ENCODE assay signal across 8 cellular contexts in genomic region chr15:31434418-31435255, GRCh38.
DNase-seq lines count a peak whose midpoint lies in the region; ATAC-seq and TF ChIP-seq lines count a peak whose summit lies in the region.

No MANE protein-coding gene starts in this region.

- intact Hi-C loops in dorsolateral prefrontal cortex (cut with DNase I), result loop anchor here (2.0 to 5.0 kb wide), 7 partner anchors 42 to 232 kb away; partner anchors contain the start of gene KLF13 (in 1 of the 2)

- H3K27ac ChIP-seq in dorsolateral prefrontal cortex (peak overlapping the region in 33 of 59 donors; percentile 4 to 82 (median 51)), thymus (ENCODE audit: low read depth) (peak overlapping the region; percentile 95)

- H3K4me1 ChIP-seq in thymus (ENCODE audit: control insufficient read depth, insufficient read depth, low read length), result peaks cover 43% of the 10 kb centered on the region

- CTCF ChIA-PET in activated CD4-positive, alpha-beta T cell treated with anti-CD3 and anti-CD28 coated beads, Interleukin-2, amount 10 ng/mL, durations not matched to agents 7 days and 5 days (lab: Charles Lee), result interaction anchor here (0.6 to 3.3 kb wide), 37 partner anchors 9 to 306 kb away, joined by 3 to 19 read pairs (median 4); partner anchors contain the start of gene KLF13

- H3K27me3 Mint-ChIP-seq in activated CD4-positive, alpha-beta T cell treated with anti-CD3 and anti-CD28 coated beads, Interleukin-2, amount 10 ng/mL, durations not matched to agents 7 days and 5 days, result no peaks in the 10 kb centered on the region

- H3K27ac Mint-ChIP-seq in activated CD4-positive, alpha-beta T cell treated with anti-CD3 and anti-CD28 coated beads, Interleukin-2, amount 10 ng/mL, durations not matched to agents 7 days and 5 days, result peak overlapping the region; percentile 95

- H3K9me3 ChIP-seq in thymus (ENCODE audit: control insufficient read depth), result no peaks in the 10 kb centered on the region

- POLR2A ChIA-PET in activated CD4-positive, alpha-beta T cell treated with anti-CD3 and anti-CD28 coated beads, Interleukin-2, amount 10 ng/mL, durations not matched to agents 7 days and 5 days (lab: Charles Lee), result interaction anchor here (0.6 to 1.8 kb wide), 6 partner anchors 33 to 218 kb away, joined by 3 to 9 read pairs (median 4); partner anchors contain the start of gene KLF13

- TF ChIP-seq CTCF in AG09309 (IDR thresholded peaks at IDR 0.05; ENCODE audit: control insufficient read depth, insufficient read depth, low read depth, low read length, missing control alignments), result no peak
- TF ChIP-seq CTCF in dorsolateral prefrontal cortex (IDR thresholded peaks at IDR 0.05 in 54 of 56, conservative IDR thresholded peaks at IDR 0.05 in 2 of 56; ENCODE audit: low read depth in 1 of 56, partially characterized antibody in 56 of 56), result no peak
- TF ChIP-seq CTCF in omental fat pad (IDR thresholded peaks at IDR 0.05), result no peak

- H3K4me1 Mint-ChIP-seq in activated CD4-positive, alpha-beta T cell treated with anti-CD3 and anti-CD28 coated beads, Interleukin-2, amount 10 ng/mL, durations not matched to agents 7 days and 5 days, result peaks cover 87% of the 10 kb centered on the region

- WGBS in thymus, result 25% methylated on average over 23 of the region's 23 CpGs

- ATAC-seq in GM19467 (IDR thresholded peaks at IDR 0.05; ENCODE audit: unreplicated experiment) (peak; percentile 48), omental fat pad (ENCODE audit: low FRiP score) (peak; percentile 13)

- H3K9me3 Mint-ChIP-seq in activated CD4-positive, alpha-beta T cell treated with anti-CD3 and anti-CD28 coated beads, Interleukin-2, amount 10 ng/mL, durations not matched to agents 7 days and 5 days, result no peaks in the 10 kb centered on the region

- peak overlapping the region; percentile 59 for H3K4me3 Mint-ChIP-seq in activated CD4-positive, alpha-beta T cell treated with anti-CD3 and anti-CD28 coated beads, Interleukin-2, amount 10 ng/mL, durations not matched to agents 7 days and 5 days

- H3K27me3 ChIP-seq in dorsolateral prefrontal cortex (no peaks in the 10 kb centered on the region), thymus (ENCODE audit: control insufficient read depth, insufficient read depth) (no peaks in the 10 kb centered on the region)

- H3K36me3 ChIP-seq in thymus (ENCODE audit: control insufficient read depth, insufficient read depth), result no peaks in the 10 kb centered on the region

- DNase-seq in AG09309 (ENCODE audit: low read depth) (peak; percentile 84), HT1080 (ENCODE audit: low read depth) (peak; percentile 86), dorsolateral prefrontal cortex (peak in 1 of 10 donors; percentile 42), omental fat pad (ENCODE audit: low spot score) (no peak), middle frontal gyrus (ENCODE audit: extremely low spot score, low spot score) (no peak)
- DNase-seq in activated CD4-positive, alpha-beta T cell treated with anti-CD3 and anti-CD28 coated beads, Interleukin-2, amount 10 ng/mL, durations not matched to agents 7 days and 5 days, result peak; percentile 92

- H3K4me3 ChIP-seq in AG09309 (ENCODE audit: control insufficient read depth, low read depth, low read length) (peak overlapping the region; percentile 30), dorsolateral prefrontal cortex (peak overlapping the region in 34 of 59 donors; percentile 0 to 46 (median 28)), thymus (ENCODE audit: low read length) (peak overlapping the region; percentile 42)

- H3K36me3 Mint-ChIP-seq in activated CD4-positive, alpha-beta T cell treated with anti-CD3 and anti-CD28 coated beads, Interleukin-2, amount 10 ng/mL, durations not matched to agents 7 days and 5 days (ENCODE audit: low read depth), result no peaks in the 10 kb centered on the region

Comparison
In these comparisons a context has a peak if more than half of its experiments do, and no peak if none do; other contexts are left out.
1. DNase-seq: peak in AG09309 (single experiment), HT1080 (single experiment) and activated CD4-positive, alpha-beta T cell treated with anti-CD3 and anti-CD28 coated beads, Interleukin-2, amount 10 ng/mL, durations not matched to agents 7 days and 5 days (single experiment); none in omental fat pad (single experiment) and middle frontal gyrus (single experiment).
2. Peak in every context shown above with its lines, with median percentiles within 50 percentile points of each other: H3K4me3 ChIP-seq.